16 cellular contexts compared by ENCODE assay signal in genomic region chr12:67424784-67425183, GRCh38.
A peak's percentile ranks its signal among the peaks of the same experiment; 100 is the strongest.
DNase-seq lines count a peak whose midpoint lies in the region; ATAC-seq and TF ChIP-seq lines count a peak whose summit lies in the region.
"Had no signal": no experiment of that assay in that cellular context is flagged by ENCODE, and none has a peak within 500 bp of the region (broad histone marks: within the 10 kb centered on the region; RNA-seq: fewer than 3 reads in every experiment).

No MANE protein-coding gene starts in this region.

- H3K36me3 Mint-ChIP-seq in Caco-2 (ENCODE audit: insufficient read depth, unreplicated experiment) (no peaks in the 10 kb centered on the region), mesothelial cell of epicardium (no peaks in the 10 kb centered on the region)

- H3K4me3 Mint-ChIP-seq in Caco-2 (ENCODE audit: unreplicated experiment) (no peak overlapping the region), mesothelial cell of epicardium (no peak overlapping the region)

- no peak overlapping the region for H3K4me3 ChIP-seq in Caco-2 (ENCODE audit: low read depth, low read length)
- no peak overlapping the region for H3K4me3 ChIP-seq in Loucy (ENCODE audit: low read length, poor library complexity, severe bottlenecking)
- no peak overlapping the region for H3K4me3 ChIP-seq in MM.1S (ENCODE audit: low read length)
- H3K4me3 ChIP-seq: GM23248 had no signal

- H3K9me3 Mint-ChIP-seq in Caco-2 (ENCODE audit: unreplicated experiment) (no peaks in the 10 kb centered on the region), mesothelial cell of epicardium (no peaks in the 10 kb centered on the region)

- H3K27ac Mint-ChIP-seq in Caco-2 (ENCODE audit: unreplicated experiment): no peak overlapping the region
- peak overlapping the region; percentile 2 for H3K27ac Mint-ChIP-seq in mesothelial cell of epicardium

- H3K4me1 ChIP-seq in Caco-2 (peaks cover 9% of the 10 kb centered on the region), Loucy (ENCODE audit: insufficient read depth, low read length, poor library complexity, severe bottlenecking) (no peaks in the 10 kb centered on the region), MM.1S (ENCODE audit: low read length) (no peaks in the 10 kb centered on the region)

- H3K4me1 Mint-ChIP-seq in Caco-2 (ENCODE audit: low read depth, unreplicated experiment): peaks cover 6% of the 10 kb centered on the region
- H3K4me1 Mint-ChIP-seq in mesothelial cell of epicardium: peaks cover 58% of the 10 kb centered on the region

- peak; percentile 8 to 39 for DNase-seq in Caco-2
- DNase-seq in epithelial cell of prostate (ENCODE audit: low read depth, low spot score): no peak
- no peak for DNase-seq in mesothelial cell of epicardium (ENCODE audit: low spot score in 2 of 2, unreplicated experiment in 2 of 2)
- no peak for DNase-seq in MM.1S
- DNase-seq in DMS153 treated with DMSO at 0.1 percent for 48 hours (lab: John Stamatoyannopoulos, UW; ENCODE audit: unreplicated experiment): no peak
- DNase-seq: C1 segment of cervical spinal cord, DMS79, GM23248, Kasumi-1, NCI-H146, NCI-H2081 treated with DMSO at 0.1 percent for 48 hours, NCI-H345, NCI-H526 treated with DMSO at 0.1 percent for 48 hours had no signal

- H3K27me3 ChIP-seq in Caco-2 (replicated peaks; ENCODE audit: control insufficient read depth, insufficient read depth, low read length) (no peaks in the 10 kb centered on the region), Loucy (ENCODE audit: insufficient read depth, low read length, poor library complexity, severe bottlenecking) (no peaks in the 10 kb centered on the region), MM.1S (replicated peaks; ENCODE audit: insufficient read depth, low read length) (no peaks in the 10 kb centered on the region)

- H3F3A ChIP-seq in Loucy (ENCODE audit: low read depth) (no peaks in the 10 kb centered on the region), MM.1S (ENCODE audit: insufficient read depth, low read length) (no peaks in the 10 kb centered on the region)

- no peak overlapping the region for H3K4me2 ChIP-seq in Loucy (ENCODE audit: low read depth, low read length, poor library complexity, severe bottlenecking)
- no peak overlapping the region for H3K4me2 ChIP-seq in MM.1S (ENCODE audit: low read depth, low read length)

- intact Hi-C loops in Caco-2 (cut with micrococcal nuclease; ENCODE audit: unreplicated experiment): no loop called here

- no peak overlapping the region for H3K9ac ChIP-seq in Loucy (ENCODE audit: low read depth, low read length, poor library complexity, severe bottlenecking)
- no peak overlapping the region for H3K9ac ChIP-seq in MM.1S (ENCODE audit: low read length)
- H3K9ac ChIP-seq: GM23248 had no signal

- 0 out of 2 replicates have a peak overlapping the region, but pooled peaks have one; percentile 10 for H2AFZ ChIP-seq in Loucy (ENCODE audit: low read length)
- no peak overlapping the region for H2AFZ ChIP-seq in MM.1S (ENCODE audit: low read length)
- H2AFZ ChIP-seq: GM23248 had no signal

- no peaks in the 10 kb centered on the region for H3K27me3 Mint-ChIP-seq in Caco-2 (ENCODE audit: insufficient read depth, unreplicated experiment)
- H3K27me3 Mint-ChIP-seq in mesothelial cell of epicardium (ENCODE audit: low read depth): no peaks in the 10 kb centered on the region

- CTCF ChIA-PET in Caco-2 (lab: Charles Lee): no interaction called here

- H3K79me2 ChIP-seq in Loucy (ENCODE audit: insufficient read depth, low read length) (no peaks in the 10 kb centered on the region), MM.1S (ENCODE audit: low read length) (no peaks in the 10 kb centered on the region)

- TF ChIP-seq CTCF in Caco-2 (IDR thresholded peaks at IDR 0.05; ENCODE audit: insufficient read depth in 1 of 2, low read depth in 1 of 2, low read length in 1 of 2, severe bottlenecking in 1 of 2, unreplicated experiment in 1 of 2) (no peak), Loucy (conservative IDR thresholded peaks at IDR 0.05; ENCODE audit: low read length) (no peak), mesothelial cell of epicardium (IDR thresholded peaks at IDR 0.05; ENCODE audit: unreplicated experiment) (no peak), MM.1S (IDR thresholded peaks at IDR 0.05; ENCODE audit: low read length) (no peak)

- H4K20me1 ChIP-seq in Loucy (ENCODE audit: insufficient read depth, low read length, poor library complexity, severe bottlenecking): no peaks in the 10 kb centered on the region
- H4K20me1 ChIP-seq in MM.1S (ENCODE audit: insufficient read depth, low read length): no peaks in the 10 kb centered on the region

- no peak for ATAC-seq in GM21529 (IDR thresholded peaks at IDR 0.05; ENCODE audit: unreplicated experiment)
- no peak for ATAC-seq in HG02973 (IDR thresholded peaks at IDR 0.05; ENCODE audit: unreplicated experiment)

- H3K9me3 ChIP-seq in Caco-2 (no peaks in the 10 kb centered on the region), Loucy (ENCODE audit: insufficient read depth, low read depth, low read length) (no peaks in the 10 kb centered on the region), MM.1S (replicated peaks; ENCODE audit: insufficient read depth, low read length) (no peaks in the 10 kb centered on the region)

- H3K9me2 ChIP-seq in Loucy (replicated peaks; ENCODE audit: low read depth, low read length) (no peaks in the 10 kb centered on the region), MM.1S (replicated peaks; ENCODE audit: insufficient read depth, low read length) (no peaks in the 10 kb centered on the region)

- H3K36me3 ChIP-seq in Caco-2 (ENCODE audit: control insufficient read depth, insufficient read depth, low read length): no peaks in the 10 kb centered on the region
- H3K36me3 ChIP-seq in Loucy (ENCODE audit: insufficient read depth, low read length): no peaks in the 10 kb centered on the region
- no peaks in the 10 kb centered on the region for H3K36me3 ChIP-seq in MM.1S (replicated peaks; ENCODE audit: insufficient read depth, low read length)

- BruUV-seq in Caco-2 (replicated peaks; lab: Mats Ljungman, UMichigan): no TSS peak

- H3K27ac ChIP-seq in epithelial cell of prostate (peak overlapping the region; percentile 10), MM.1S (ENCODE audit: low read length) (no peak overlapping the region)
- H3K27ac ChIP-seq: GM23248 had no signal

- POLR2A ChIA-PET in Caco-2 (lab: Charles Lee): no interaction called here

Comparison
In these comparisons a context has a peak if more than half of its experiments do, and no peak if none do; other contexts are left out.
1. DNase-seq: peak in Caco-2 (2 of 2); none in epithelial cell of prostate (single experiment), mesothelial cell of epicardium (0 of 2), MM.1S (single experiment) and DMS153 treated with DMSO at 0.1 percent for 48 hours (single experiment).